16 cellular contexts compared by ENCODE assay signal in genomic region chr2:187956906-187957534, GRCh38.
"Had no signal": no experiment of that assay in that cellular context is flagged by ENCODE, and none has a peak within 500 bp of the region (broad histone marks: within the 10 kb centered on the region; RNA-seq: fewer than 3 reads in every experiment).

No MANE protein-coding gene starts in this region.

- H3K4me1 ChIP-seq: adrenal gland, breast epithelium, esophagus squamous epithelium, lower lobe of right lung, transverse colon had no signal

- H3K27me3 Mint-ChIP-seq: activated T-helper 17 cell treated with anti-CD3 and anti-CD28 coated beads, Interleukin-2, amount 50 U/mL, for 72 hours; stimulated activated memory B cell treated with anti-CD40 and anti-IgM and Interleukin-4, amounts not matched to agents 10 μg/mL and 1 μg/mL and 100 μg/mL, for 72 hours had no signal

- H3K9me3 ChIP-seq: adrenal gland, lower lobe of right lung, SK-N-SH, transverse colon had no signal

- H3K9me2 ChIP-seq: SK-N-SH had no signal

- H3K36me3 ChIP-seq: adrenal gland, breast epithelium, esophagus squamous epithelium, lower lobe of right lung, transverse colon had no signal

- H3K4me3 Mint-ChIP-seq: activated T-helper 17 cell treated with anti-CD3 and anti-CD28 coated beads, Interleukin-2, amount 50 U/mL, for 72 hours; stimulated activated memory B cell treated with anti-CD40 and anti-IgM and Interleukin-4, amounts not matched to agents 10 μg/mL and 1 μg/mL and 100 μg/mL, for 72 hours had no signal

- H3K4me3 ChIP-seq: adrenal gland, breast epithelium, dorsolateral prefrontal cortex, esophagus squamous epithelium, lower lobe of right lung, transverse colon had no signal

- H3K27me3 ChIP-seq: adrenal gland, breast epithelium, dorsolateral prefrontal cortex, esophagus squamous epithelium, transverse colon had no signal

- H3K4me2 ChIP-seq: SK-N-SH had no signal

- H3K27ac ChIP-seq: adrenal gland, breast epithelium, dorsolateral prefrontal cortex, esophagus squamous epithelium, lower lobe of right lung, transverse colon had no signal

- H3K27ac Mint-ChIP-seq: activated T-helper 17 cell treated with anti-CD3 and anti-CD28 coated beads, Interleukin-2, amount 50 U/mL, for 72 hours; stimulated activated memory B cell treated with anti-CD40 and anti-IgM and Interleukin-4, amounts not matched to agents 10 μg/mL and 1 μg/mL and 100 μg/mL, for 72 hours had no signal

- DNase-seq: activated CD4-positive, alpha-beta T cell treated with anti-CD3 and anti-CD28 coated beads for 4 hours; activated naive CD4-positive, alpha-beta T cell treated with anti-CD3 and anti-CD28 coated beads, Interleukin-2, amount 50 U/mL, for 16 hours; adrenal gland; dorsolateral prefrontal cortex; esophagus squamous epithelium; foreskin fibroblast; head of caudate nucleus; lower lobe of right lung; midbrain; SK-N-SH; small intestine; T-helper 1 cell; transverse colon had no signal

- H3K4me1 Mint-ChIP-seq: activated T-helper 17 cell treated with anti-CD3 and anti-CD28 coated beads, Interleukin-2, amount 50 U/mL, for 72 hours; stimulated activated memory B cell treated with anti-CD40 and anti-IgM and Interleukin-4, amounts not matched to agents 10 μg/mL and 1 μg/mL and 100 μg/mL, for 72 hours had no signal

- ATAC-seq: activated T-helper 17 cell treated with anti-CD3 and anti-CD28 coated beads, Interleukin-2, amount 50 U/mL, for 72 hours; stimulated activated memory B cell treated with anti-CD40 and anti-IgM and Interleukin-4, amounts not matched to agents 10 μg/mL and 1 μg/mL and 100 μg/mL, for 72 hours had no signal

- H3K36me3 Mint-ChIP-seq: stimulated activated memory B cell treated with anti-CD40 and anti-IgM and Interleukin-4, amounts not matched to agents 10 μg/mL and 1 μg/mL and 100 μg/mL, for 72 hours had no signal
